ENCODE assay signal across 7 cellular contexts in the genomic region with DNA sequence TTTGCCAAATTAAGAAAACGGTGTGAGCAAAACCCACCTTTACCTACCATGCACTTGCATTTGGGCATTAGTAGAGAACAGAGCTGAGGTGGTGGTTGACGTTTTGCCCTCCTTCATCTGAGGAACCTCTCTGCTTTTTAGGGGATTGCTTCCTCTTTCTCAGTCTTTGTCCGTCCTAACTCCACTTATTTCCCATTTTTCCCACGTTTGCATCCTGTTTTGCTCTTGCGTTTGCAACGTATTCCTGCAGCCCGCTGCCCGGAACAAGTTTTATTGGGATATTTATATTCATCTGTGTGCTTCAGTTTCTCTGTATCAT. TPM values are rescaled to one million over a fixed set of nuclear protein-coding genes. Genes with fewer than 3 reads are reported as not detected.
DNase-seq lines count a peak whose midpoint lies in the region; ATAC-seq and TF ChIP-seq lines count a peak whose summit lies in the region.

No MANE protein-coding gene starts in this region.

- H3K4me3 ChIP-seq in foreskin fibroblast (ENCODE audit: low read depth in 1 of 2, low read length in 2 of 2) (peak overlapping the region; percentile 98 to 100), rectal smooth muscle tissue (ENCODE audit: low read length) (peak overlapping the region; percentile 96)

- peaks cover 4% of the 10 kb centered on the region for H3K4me1 ChIP-seq in rectal smooth muscle tissue (ENCODE audit: control insufficient read depth, insufficient read depth, low read length)

- no peaks in the 10 kb centered on the region for H3K36me3 ChIP-seq in rectal smooth muscle tissue (ENCODE audit: control insufficient read depth, insufficient read depth, low read length)

- H3K27me3 ChIP-seq in rectal smooth muscle tissue (ENCODE audit: control insufficient read depth, insufficient read depth, low read length): no peaks in the 10 kb centered on the region

- peak; percentile 50 for ATAC-seq in GM19328 (IDR thresholded peaks at IDR 0.05; ENCODE audit: unreplicated experiment)
- peak; percentile 58 for ATAC-seq in HG02970 (IDR thresholded peaks at IDR 0.05; ENCODE audit: low FRiP score, unreplicated experiment)
- peak; percentile 63 for ATAC-seq in SK-N-SH treated with all-trans-retinoic acid at 6 μM for 48 hours

- no peak for TF ChIP-seq CTCF in foreskin fibroblast (IDR thresholded peaks at IDR 0.05; ENCODE audit: low read depth, low read length)

- peak overlapping the region; percentile 94 for H3K27ac ChIP-seq in rectal smooth muscle tissue (ENCODE audit: low read depth, low read length)

- peak overlapping the region; percentile 26 for H3K9ac ChIP-seq in rectal smooth muscle tissue (ENCODE audit: low read length)

- DNase-seq in foreskin fibroblast: peak in 1 of 2 donors; percentile 9
- no peak for DNase-seq in dermis blood vessel endothelial cell
- no peak for DNase-seq in middle frontal gyrus (ENCODE audit: extremely low spot score, low spot score)

TF ChIP-seq in SK-N-SH treated with all-trans-retinoic acid at 6 μM for 48 hours, 23 proteins besides CTCF, POLR2A, EP300 and RAD21:
- TF ChIP-seq, protein P1, sequence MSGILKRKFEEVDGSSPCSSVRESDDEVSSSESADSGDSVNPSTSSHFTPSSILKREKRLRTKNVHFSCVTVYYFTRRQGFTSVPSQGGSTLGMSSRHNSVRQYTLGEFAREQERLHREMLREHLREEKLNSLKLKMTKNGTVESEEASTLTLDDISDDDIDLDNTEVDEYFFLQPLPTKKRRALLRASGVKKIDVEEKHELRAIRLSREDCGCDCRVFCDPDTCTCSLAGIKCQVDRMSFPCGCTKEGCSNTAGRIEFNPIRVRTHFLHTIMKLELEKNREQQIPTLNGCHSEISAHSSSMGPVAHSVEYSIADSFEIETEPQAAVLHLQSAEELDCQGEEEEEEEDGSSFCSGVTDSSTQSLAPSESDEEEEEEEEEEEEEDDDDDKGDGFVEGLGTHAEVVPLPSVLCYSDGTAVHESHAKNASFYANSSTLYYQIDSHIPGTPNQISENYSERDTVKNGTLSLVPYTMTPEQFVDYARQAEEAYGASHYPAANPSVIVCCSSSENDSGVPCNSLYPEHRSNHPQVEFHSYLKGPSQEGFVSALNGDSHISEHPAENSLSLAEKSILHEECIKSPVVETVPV (CRISPR knock-in tag; IDR thresholded peaks at IDR 0.05): no peak
- TF ChIP-seq ZNF565 (CRISPR knock-in tag; conservative IDR thresholded peaks at IDR 0.05; ENCODE audit: low read depth) (no peak), TOX (CRISPR knock-in tag; IDR thresholded peaks at IDR 0.05; ENCODE audit: borderline replicate concordance) (no peak), SNAI2 (CRISPR knock-in tag; IDR thresholded peaks at IDR 0.05) (no peak), ZNF70 (CRISPR knock-in tag; IDR thresholded peaks at IDR 0.05) (no peak), ZNF8 (CRISPR knock-in tag; IDR thresholded peaks at IDR 0.05) (no peak), TSHZ2 (CRISPR knock-in tag; IDR thresholded peaks at IDR 0.05) (no peak), ZFP3 (CRISPR knock-in tag; IDR thresholded peaks at IDR 0.05) (no peak), ESRRG (CRISPR knock-in tag; IDR thresholded peaks at IDR 0.05) (no peak), ZC3H10 (CRISPR knock-in tag; IDR thresholded peaks at IDR 0.05) (no peak), GLIS3 (CRISPR knock-in tag; IDR thresholded peaks at IDR 0.05) (no peak)

RNA-seq across cellular contexts. Expression of gene SERINC1, which starts 0.4 kb away (rescaled TPM):
- total RNA-seq in dermis blood vessel endothelial cell: 207 and 230 TPM in 2 replicates
